Comparison of ENCODE assay signal across 8 cellular contexts in the genomic region with DNA sequence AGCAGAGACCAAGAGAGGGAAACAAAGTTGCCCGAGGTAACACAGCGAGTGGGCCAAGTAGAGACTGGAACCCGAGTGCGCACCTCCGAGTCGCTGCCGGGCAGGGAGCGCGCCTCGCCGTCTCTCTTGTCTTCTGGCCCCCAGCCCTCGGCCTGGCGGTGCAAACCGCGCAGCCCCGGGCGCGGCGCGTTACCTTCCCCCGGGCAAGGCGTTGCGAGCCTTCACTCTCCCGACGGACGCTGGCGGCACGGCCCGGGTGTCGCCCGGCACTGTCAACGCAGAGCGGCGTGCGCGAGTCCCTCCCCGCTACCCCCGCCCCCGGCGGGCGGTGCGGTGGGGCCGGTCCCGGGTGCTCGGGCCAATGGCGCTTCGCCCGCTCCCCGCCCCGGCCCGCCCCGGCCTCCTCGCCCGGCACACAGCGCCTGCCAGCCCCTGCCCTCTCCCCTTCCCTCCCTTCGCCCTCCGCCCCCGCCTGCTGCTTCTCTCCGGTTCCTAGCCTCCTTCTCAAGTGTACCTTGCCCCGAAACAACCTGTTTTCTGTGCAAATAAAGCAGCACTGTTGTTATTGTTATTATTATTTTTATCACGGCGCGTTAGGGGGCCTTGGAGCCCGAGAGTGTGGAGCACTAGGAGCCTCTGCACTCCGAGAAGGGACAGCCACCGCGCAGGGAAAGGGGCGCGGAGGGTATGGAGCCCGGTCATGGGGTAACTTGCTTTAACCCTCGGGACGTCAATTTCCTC. TPM values are rescaled to one million over a fixed set of nuclear protein-coding genes. Genes with fewer than 3 reads are reported as not detected.
DNase-seq lines count a peak whose midpoint lies in the region; ATAC-seq and TF ChIP-seq lines count a peak whose summit lies in the region.

A gene with protein sequence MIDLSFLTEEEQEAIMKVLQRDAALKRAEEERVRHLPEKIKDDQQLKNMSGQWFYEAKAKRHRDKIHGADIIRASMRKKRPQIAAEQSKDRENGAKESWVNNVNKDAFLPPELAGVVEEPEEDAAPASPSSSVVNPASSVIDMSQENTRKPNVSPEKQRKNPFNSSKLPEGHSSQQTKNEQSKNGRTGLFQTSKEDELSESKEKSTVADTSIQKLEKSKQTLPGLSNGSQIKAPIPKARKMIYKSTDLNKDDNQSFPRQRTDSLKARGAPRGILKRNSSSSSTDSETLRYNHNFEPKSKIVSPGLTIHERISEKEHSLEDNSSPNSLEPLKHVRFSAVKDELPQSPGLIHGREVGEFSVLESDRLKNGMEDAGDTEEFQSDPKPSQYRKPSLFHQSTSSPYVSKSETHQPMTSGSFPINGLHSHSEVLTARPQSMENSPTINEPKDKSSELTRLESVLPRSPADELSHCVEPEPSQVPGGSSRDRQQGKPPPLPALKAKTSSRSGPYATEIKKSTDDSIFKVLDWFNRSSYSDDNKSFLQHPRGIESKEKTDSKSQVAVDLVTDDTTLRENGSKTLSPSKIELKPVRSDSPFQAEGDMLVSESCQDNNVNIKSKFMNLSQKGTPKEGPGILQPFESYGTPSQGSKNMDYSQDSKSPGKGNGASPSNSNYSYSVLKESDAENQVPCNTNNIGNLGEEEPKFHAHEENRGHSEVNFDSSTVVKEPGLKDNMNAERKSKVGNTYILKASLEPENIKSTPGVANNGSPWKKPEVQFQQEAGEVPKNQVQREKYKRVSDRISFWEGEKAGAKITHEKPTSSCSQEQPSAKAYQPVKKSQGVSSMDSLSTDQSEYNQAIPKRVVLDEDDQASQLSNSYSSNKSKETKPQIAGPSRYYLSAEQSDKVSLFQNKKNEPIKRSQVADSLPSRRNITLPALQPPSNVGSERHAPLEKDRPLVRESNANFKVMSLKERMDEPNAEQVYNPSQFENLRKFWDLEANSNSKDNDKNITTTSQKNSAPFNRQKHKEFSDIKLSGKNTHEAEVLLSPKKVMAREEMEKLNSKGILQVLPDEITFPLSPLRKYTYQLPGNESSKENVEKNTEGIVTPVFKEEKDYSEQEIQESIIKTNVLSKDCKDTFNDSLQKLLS (N-terminal part only) (minus strand): TSS at position 271 of the 741 bp plus-strand sequence. CDS start 53,416 bp downstream, outside the sequence.

- WGBS in right cardiac atrium: under 1% methylated on average over 72 of the region's 72 CpGs
- WGBS in prostate gland: under 1% methylated on average over 72 of the region's 72 CpGs

- intact Hi-C loops in right cardiac atrium (cut with DNase I): no loop called here
- intact Hi-C loops in prostate gland (cut with DNase I): no loop called here

- H3K27me3 ChIP-seq in right cardiac atrium (ENCODE audit: control insufficient read depth, insufficient read depth) (no peaks in the 10 kb centered on the region), prostate gland (replicated peaks; ENCODE audit: insufficient read depth) (no peaks in the 10 kb centered on the region)

- DNase-seq in EL (peak; percentile 78), KBM-7 (peak; percentile 57), T-helper 1 cell (peak; percentile 53 to 81 (median 66)), amniotic epithelial cell (ENCODE audit: low read depth) (peak; percentile 15), right cardiac atrium (peak; percentile 78 to 91 (median 90)), prostate gland (ENCODE audit: low spot score) (peak; percentile 70), ureter (ENCODE audit: low spot score) (peak; percentile 77)

- H3K4me1 ChIP-seq in right cardiac atrium (ENCODE audit: control insufficient read depth, insufficient read depth, low read length) (no peaks in the 10 kb centered on the region), prostate gland (replicated peaks) (no peaks in the 10 kb centered on the region)

- peak within 1 kb of the TSS; percentile 55 for H3K4me3 ChIP-seq in right cardiac atrium (ENCODE audit: low read length)
- peak within 1 kb of the TSS; percentile 52 for H3K4me3 ChIP-seq in prostate gland

- no peaks in the 10 kb centered on the region for H3K9me3 ChIP-seq in right cardiac atrium (ENCODE audit: control insufficient read depth, low read length)
- H3K9me3 ChIP-seq in prostate gland: no peaks in the 10 kb centered on the region

- H3K27ac ChIP-seq in right cardiac atrium (ENCODE audit: low read length) (no peak within 1 kb of the TSS), prostate gland (peak within 1 kb of the TSS; percentile 38 to 46)

- H3K36me3 ChIP-seq in prostate gland: no peaks in the 10 kb centered on the region

- peak; percentile 96 for TF ChIP-seq POLR2A in prostate gland (IDR thresholded peaks at IDR 0.05)

- TF ChIP-seq CTCF in prostate gland (IDR thresholded peaks at IDR 0.05): peak in 1 of 4 experiments; percentile 19

- in situ Hi-C loops in KBM-7 (cut with MboI; ENCODE audit: low pct_unique_long_range_greater_than_20kb, low sequenced_read_pairs): no loop called here

- ATAC-seq in GM21619 (IDR thresholded peaks at IDR 0.05; ENCODE audit: unreplicated experiment) (peak; percentile 83), right cardiac atrium (peak; percentile 99 to 100)

RNA-seq across cellular contexts. Expression of the gene that starts here (rescaled TPM):
- total RNA-seq in right cardiac atrium (1 to 10 TPM; 4.3 to 7.3 (median 6.3) TPM), prostate gland (100 to 1,000 TPM in 1 of 2 donors, 10 to 100 TPM in 1; 52.2 to 105 TPM), ureter (254 TPM)
- polyA plus RNA-seq in right cardiac atrium: 5.1 TPM

Comparison
In these comparisons a context has a peak if more than half of its experiments do, and no peak if none do; other contexts are left out.
1. RNA of the gene that starts here (total RNA-seq): 254 TPM in ureter (single experiment) and 52.2 to 105 TPM in prostate gland; 4.3 to 7.3 TPM in right cardiac atrium; every median in the first group is over 4 times any median in the second.
2. DNase-seq: peak in every context shown above with its lines; median percentile 90 in right cardiac atrium; 78 in EL; 77 in ureter; 70 in prostate gland; 66 in T-helper 1 cell; 57 in KBM-7; 15 in amniotic epithelial cell.